In the genomic region with DNA sequence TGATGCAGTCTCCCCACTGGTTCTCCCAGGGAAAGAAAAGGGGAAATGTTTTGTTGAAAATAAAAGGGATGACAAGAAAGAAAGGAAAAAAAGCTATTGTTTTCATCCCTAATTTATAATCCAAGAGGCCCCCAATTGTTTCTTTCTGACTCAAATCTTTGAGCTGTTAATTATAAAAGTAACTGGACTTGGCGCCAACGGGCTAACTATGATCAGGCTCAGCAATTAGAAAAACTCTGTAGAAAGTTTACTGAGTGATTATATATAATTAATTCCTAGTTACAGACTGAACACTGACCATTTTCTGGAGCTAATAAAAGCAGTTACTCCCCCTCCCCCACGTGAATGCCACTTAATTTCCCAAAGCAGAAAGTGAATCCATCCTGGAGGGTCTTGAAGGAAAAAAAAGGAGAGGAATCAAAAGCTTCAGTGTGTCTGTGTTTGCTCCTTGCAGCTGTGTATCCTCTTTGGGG, we compare ENCODE assay signal across 8 cellular contexts. TPM values are rescaled to one million over a fixed set of nuclear protein-coding genes. Genes with fewer than 3 reads are reported as not detected.
DNase-seq lines count a peak whose midpoint lies in the region; ATAC-seq and TF ChIP-seq lines count a peak whose summit lies in the region.

No MANE protein-coding gene starts in this region.

- H3K27me3 Mint-ChIP-seq in activated CD4-positive, alpha-beta T cell treated with anti-CD3 and anti-CD28 coated beads, Interleukin-2, amount 10 ng/mL, durations not matched to agents 24 days and 14 days: no peaks in the 10 kb centered on the region
- no peaks in the 10 kb centered on the region for H3K27me3 Mint-ChIP-seq in activated naive CD8-positive, alpha-beta T cell treated with anti-CD3 and anti-CD28 coated beads for 36 hours

- TF ChIP-seq POLR2A in testis (IDR thresholded peaks at IDR 0.05): no peak

- peaks cover 21% of the 10 kb centered on the region for H3K4me1 Mint-ChIP-seq in activated CD4-positive, alpha-beta T cell treated with anti-CD3 and anti-CD28 coated beads, Interleukin-2, amount 10 ng/mL, durations not matched to agents 24 days and 14 days
- H3K4me1 Mint-ChIP-seq in activated naive CD8-positive, alpha-beta T cell treated with anti-CD3 and anti-CD28 coated beads for 36 hours: peaks cover 27% of the 10 kb centered on the region

- H3K27me3 ChIP-seq in layer of hippocampus (ENCODE audit: control insufficient read depth, insufficient read depth, low read length) (no peaks in the 10 kb centered on the region), testis (no peaks in the 10 kb centered on the region)

- H3K4me3 Mint-ChIP-seq in activated CD4-positive, alpha-beta T cell treated with anti-CD3 and anti-CD28 coated beads, Interleukin-2, amount 10 ng/mL, durations not matched to agents 24 days and 14 days: peak overlapping the region; percentile 91
- H3K4me3 Mint-ChIP-seq in activated naive CD8-positive, alpha-beta T cell treated with anti-CD3 and anti-CD28 coated beads for 36 hours: peak overlapping the region; percentile 95

- no peak for DNase-seq in activated CD4-positive, alpha-beta T cell treated with anti-CD3 and anti-CD28 coated beads, Interleukin-2, amount 10 ng/mL, durations not matched to agents 24 days and 14 days
- no peak for DNase-seq in activated CD4-positive, alpha-beta T cell treated with anti-CD3 and anti-CD28 coated beads for 48 hours
- no peak for DNase-seq in activated naive CD8-positive, alpha-beta T cell treated with anti-CD3 and anti-CD28 coated beads for 36 hours
- DNase-seq in testis: no peak
- no peak for DNase-seq in epidermal melanocyte (ENCODE audit: insufficient read length, low spot score)

- no peak for TF ChIP-seq CTCF in testis (IDR thresholded peaks at IDR 0.05)

- H3K36me3 Mint-ChIP-seq in activated CD4-positive, alpha-beta T cell treated with anti-CD3 and anti-CD28 coated beads, Interleukin-2, amount 10 ng/mL, durations not matched to agents 24 days and 14 days (ENCODE audit: low read depth): peaks cover 29% of the 10 kb centered on the region
- H3K36me3 Mint-ChIP-seq in activated naive CD8-positive, alpha-beta T cell treated with anti-CD3 and anti-CD28 coated beads for 36 hours: peaks cover 22% of the 10 kb centered on the region

- H3K27ac ChIP-seq in layer of hippocampus (ENCODE audit: low read depth, low read length): peak overlapping the region; percentile 100
- peak overlapping the region; percentile 95 to 99 for H3K27ac ChIP-seq in testis

- no peaks in the 10 kb centered on the region for H3K9me3 ChIP-seq in testis

- no peaks in the 10 kb centered on the region for H3K9me3 Mint-ChIP-seq in activated CD4-positive, alpha-beta T cell treated with anti-CD3 and anti-CD28 coated beads, Interleukin-2, amount 10 ng/mL, durations not matched to agents 24 days and 14 days
- no peaks in the 10 kb centered on the region for H3K9me3 Mint-ChIP-seq in activated naive CD8-positive, alpha-beta T cell treated with anti-CD3 and anti-CD28 coated beads for 36 hours

- H3K4me1 ChIP-seq in testis: peaks cover 92% of the 10 kb centered on the region

- H3K36me3 ChIP-seq in testis (ENCODE audit: low read depth, missing control alignments): no peaks in the 10 kb centered on the region

- peak overlapping the region in 1 of 2 donors; percentile 48 for H3K4me3 ChIP-seq in testis

- WGBS in testis, 2 donors: 37 to 40% methylated on average over 3 of the region's 3 CpGs

- intact Hi-C loops in activated CD4-positive, alpha-beta T cell treated with anti-CD3 and anti-CD28 coated beads, Interleukin-2, amount 10 ng/mL, durations not matched to agents 24 days and 14 days (cut with micrococcal nuclease): no loop called here
- intact Hi-C loops in testis (cut with DNase I; ENCODE audit: low total_unique reads): no loop called here

- no peak overlapping the region for H3K27ac Mint-ChIP-seq in activated CD4-positive, alpha-beta T cell treated with anti-CD3 and anti-CD28 coated beads, Interleukin-2, amount 10 ng/mL, durations not matched to agents 24 days and 14 days
- peak overlapping the region; percentile 42 for H3K27ac Mint-ChIP-seq in activated naive CD8-positive, alpha-beta T cell treated with anti-CD3 and anti-CD28 coated beads for 36 hours

- no peak for ATAC-seq in HG03159 (IDR thresholded peaks at IDR 0.05; ENCODE audit: unreplicated experiment)
- no peak for ATAC-seq in GM19467 (IDR thresholded peaks at IDR 0.05; ENCODE audit: unreplicated experiment)

RNA-seq across cellular contexts. Expression of gene ZMYND8, which starts 3.2 kb away (rescaled TPM):
- 38.1 and 40.0 TPM in 2 replicates for total RNA-seq in activated CD4-positive, alpha-beta T cell treated with anti-CD3 and anti-CD28 coated beads, Interleukin-2, amount 10 ng/mL, durations not matched to agents 24 days and 14 days
- total RNA-seq in activated naive CD8-positive, alpha-beta T cell treated with anti-CD3 and anti-CD28 coated beads for 36 hours: 10 to 100 TPM; 28.8 to 29.8 TPM
- total RNA-seq in testis: 100 to 1,000 TPM in 1 of 2 donors, 10 to 100 TPM in 1; 87.2 to 102 TPM
- 30.4 TPM for polyA plus RNA-seq in testis (ENCODE audit: insufficient read depth, low read depth, low replicate concordance)
